Comparison of ENCODE assay signal across 1 cellular context in genomic region chr12:93762912-93763311, GRCh38.
TF ChIP-seq lines count a peak whose summit lies in the region.

No MANE protein-coding gene starts in this region.

TF ChIP-seq in GM23338, 12 proteins besides CTCF, POLR2A, EP300 and RAD21 (continued from another document):
- TF ChIP-seq ZNF462 (CRISPR knock-in tag; IDR thresholded peaks at IDR 0.05) (no peak), CREB1 (CRISPR knock-in tag; IDR thresholded peaks at IDR 0.05; ENCODE audit: low read depth) (no peak), ZNF331 (CRISPR knock-in tag; IDR thresholded peaks at IDR 0.05; ENCODE audit: low read depth) (no peak), ZNF114 (CRISPR knock-in tag; IDR thresholded peaks at IDR 0.05) (no peak)
